In genomic region chr1:67855444-67855843, GRCh38 we compare ENCODE assay signal across 1 cellular context.
A peak's percentile ranks its signal among the peaks of the same experiment; 100 is the strongest.
TF ChIP-seq lines count a peak whose summit lies in the region.

No MANE protein-coding gene starts in this region.

TF ChIP-seq in K562, 482 proteins besides CTCF, POLR2A, EP300 and RAD21 (continued from another document):
- TF ChIP-seq ZNF175 (CRISPR knock-in tag; IDR thresholded peaks at IDR 0.05; ENCODE audit: low read depth) (peak; percentile 28; the same call in 1 of the 2 replicates), PYGO2 (tag; IDR thresholded peaks at IDR 0.05) (no peak), YY1 (IDR thresholded peaks at IDR 0.05; ENCODE audit: borderline replicate concordance in 1 of 3, control insufficient read depth in 1 of 3, extremely low read depth in 1 of 3, insufficient read depth in 3 of 3, insufficient read length in 1 of 3, insufficient replicate concordance in 2 of 3, low read depth in 1 of 3, low read length in 2 of 3) (no peak), SMAD4 (CRISPR knock-in tag; conservative IDR thresholded peaks at IDR 0.05) (0 out of 2 replicates have a peak, but pooled peaks have one; percentile 18), RFX1 (IDR thresholded peaks at IDR 0.05) (no peak), MEF2A (IDR thresholded peaks at IDR 0.05; ENCODE audit: control insufficient read depth, low read depth, low read length) (no peak), HNRNPLL (IDR thresholded peaks at IDR 0.05; ENCODE audit: low read depth, low read length, poor library complexity, severe bottlenecking) (no peak), NFATC3 (IDR thresholded peaks at IDR 0.05) (no peak), L3MBTL2 (IDR thresholded peaks at IDR 0.05) (no peak), ZNF655 (CRISPR knock-in tag; IDR thresholded peaks at IDR 0.05) (no peak), ZBTB26 (CRISPR knock-in tag; IDR thresholded peaks at IDR 0.05) (no peak), C11orf30 (IDR thresholded peaks at IDR 0.05; ENCODE audit: low read depth) (no peak)
